In genomic region chr4:148069086-148070010, GRCh38 we compare ENCODE assay signal across 20 cellular contexts.
DNase-seq lines count a peak whose midpoint lies in the region; ATAC-seq, FAIRE-seq and TF ChIP-seq lines count a peak whose summit lies in the region.
"Had no signal": no experiment of that assay in that cellular context is flagged by ENCODE, and none has a peak within 500 bp of the region (broad histone marks: within the 10 kb centered on the region; RNA-seq: fewer than 3 reads in every experiment).

No MANE protein-coding gene starts in this region.

- no peak overlapping the region for H3K4me3 Mint-ChIP-seq in activated CD4-positive, alpha-beta memory T cell treated with anti-CD3 and anti-CD28 coated beads, Interleukin-2, amount 10 ng/mL, durations not matched to agents 7 days and 5 days
- no peak overlapping the region for H3K4me3 Mint-ChIP-seq in activated CD4-positive, alpha-beta memory T cell treated with anti-CD3 and anti-CD28 coated beads for 36 hours
- no peak overlapping the region for H3K4me3 Mint-ChIP-seq in stimulated activated naive CD8-positive, alpha-beta T cell treated with anti-CD3 and anti-CD28 coated beads, Interleukin-15, amount 100 ng/mL, for 72 hours

- no peaks in the 10 kb centered on the region for H3K79me2 ChIP-seq in HepG2 (ENCODE audit: insufficient read depth, low read length)

- no peak for TF ChIP-seq POLR2A in HepG2 (IDR thresholded peaks at IDR 0.05; ENCODE audit: insufficient read depth in 1 of 2, low read depth in 2 of 2, low read length in 2 of 2)
- TF ChIP-seq POLR2A in testis (IDR thresholded peaks at IDR 0.05): no peak
- TF ChIP-seq POLR2A in Peyer's patch (IDR thresholded peaks at IDR 0.05): no peak

- CTCF ChIA-PET in activated CD4-positive, alpha-beta memory T cell treated with anti-CD3 and anti-CD28 coated beads, Interleukin-2, amount 10 ng/mL, durations not matched to agents 7 days and 5 days (lab: Charles Lee): no interaction called here
- CTCF ChIA-PET in activated CD4-positive, alpha-beta memory T cell treated with anti-CD3 and anti-CD28 coated beads for 36 hours (lab: Charles Lee): no interaction called here
- CTCF ChIA-PET in HepG2 (lab: Yijun Ruan, JAX; ENCODE audit: low intra/inter-chr PET ratio, low total read pairs): no interaction called here

- 59% methylated on average over 8 of the region's 11 CpGs for WGBS in HepG2 (ENCODE audit: low lambda C conversion rate)
- WGBS in testis, 2 donors: 85 to 90% methylated on average over 11 of the region's 11 CpGs

- intact Hi-C loops in activated CD4-positive, alpha-beta memory T cell treated with anti-CD3 and anti-CD28 coated beads for 36 hours (cut with micrococcal nuclease): no loop called here
- intact Hi-C loops in Right ventricle myocardium superior (cut with DNase I) (no loop called here), HepG2 (cut with micrococcal nuclease; ENCODE audit: unreplicated experiment) (no loop called here), testis (cut with DNase I; ENCODE audit: low total_unique reads) (no loop called here)

- H3K9me3 ChIP-seq in HepG2 (ENCODE audit: low read length) (peaks cover 16% of the 10 kb centered on the region), testis (no peaks in the 10 kb centered on the region), Peyer's patch (peaks cover 0 to 2% (median 0%) of the 10 kb centered on the region in 4 donors)

- H3K27ac Mint-ChIP-seq in activated CD4-positive, alpha-beta memory T cell treated with anti-CD3 and anti-CD28 coated beads, Interleukin-2, amount 10 ng/mL, durations not matched to agents 7 days and 5 days: no peak overlapping the region
- no peak overlapping the region for H3K27ac Mint-ChIP-seq in activated CD4-positive, alpha-beta memory T cell treated with anti-CD3 and anti-CD28 coated beads for 36 hours
- H3K27ac Mint-ChIP-seq in stimulated activated naive CD8-positive, alpha-beta T cell treated with anti-CD3 and anti-CD28 coated beads, Interleukin-15, amount 100 ng/mL, for 72 hours: peak overlapping the region in 1 of 2 donors; percentile 85

- H3K4me3 ChIP-seq in HepG2 (replicated peaks in 1 of 3; ENCODE audit: insufficient read depth in 1 of 3, low read depth in 2 of 3, low read length in 3 of 3) (no peak overlapping the region), testis (no peak overlapping the region), Peyer's patch (no peak overlapping the region)
- H3K4me3 ChIP-seq: BLaER1 treated with 17β-estradiol and CSF1 and Interleukin-3, amounts not matched to agents 10 nM and 100 nM had no signal

- no peak for TF ChIP-seq RAD21 in HepG2 (CRISPR knock-in tag; IDR thresholded peaks at IDR 0.05)

- TF ChIP-seq EP300 in HepG2 (IDR thresholded peaks at IDR 0.05; ENCODE audit: low read depth in 2 of 2, low read length in 2 of 2) (no peak), HepG2 (CRISPR knock-in tag; IDR thresholded peaks at IDR 0.05; ENCODE audit: borderline replicate concordance) (no peak)

- H3K4me1 Mint-ChIP-seq in activated CD4-positive, alpha-beta memory T cell treated with anti-CD3 and anti-CD28 coated beads, Interleukin-2, amount 10 ng/mL, durations not matched to agents 7 days and 5 days: no peaks in the 10 kb centered on the region
- no peaks in the 10 kb centered on the region for H3K4me1 Mint-ChIP-seq in activated CD4-positive, alpha-beta memory T cell treated with anti-CD3 and anti-CD28 coated beads for 36 hours (ENCODE audit: low read depth)
- peaks cover 5% of the 10 kb centered on the region for H3K4me1 Mint-ChIP-seq in stimulated activated naive CD8-positive, alpha-beta T cell treated with anti-CD3 and anti-CD28 coated beads, Interleukin-15, amount 100 ng/mL, for 72 hours

- H3K27ac ChIP-seq in HepG2 (ENCODE audit: extremely low read length, insufficient read depth, low read length): no peak overlapping the region
- H3K27ac ChIP-seq in testis: no peak overlapping the region
- H3K27ac ChIP-seq in Peyer's patch: no peak overlapping the region
- H3K27ac ChIP-seq: BLaER1 treated with 17β-estradiol and CSF1 and Interleukin-3, amounts not matched to agents 10 nM and 100 nM; HL-60 had no signal

- in situ Hi-C loops in HepG2 (cut with HindIII; ENCODE audit: extremely low pct_ligation_motif_present, low pct_unique_long_range_greater_than_20kb): no loop called here

- POLR2A ChIA-PET in activated CD4-positive, alpha-beta memory T cell treated with anti-CD3 and anti-CD28 coated beads, Interleukin-2, amount 10 ng/mL, durations not matched to agents 7 days and 5 days (lab: Charles Lee): no interaction called here
- POLR2A ChIA-PET in activated CD4-positive, alpha-beta memory T cell treated with anti-CD3 and anti-CD28 coated beads for 36 hours (lab: Charles Lee): no interaction called here
- POLR2A ChIA-PET in HepG2 (lab: Yijun Ruan, JAX): no interaction called here

- no peaks in the 10 kb centered on the region for H3K27me3 Mint-ChIP-seq in activated CD4-positive, alpha-beta memory T cell treated with anti-CD3 and anti-CD28 coated beads, Interleukin-2, amount 10 ng/mL, durations not matched to agents 7 days and 5 days
- H3K27me3 Mint-ChIP-seq in activated CD4-positive, alpha-beta memory T cell treated with anti-CD3 and anti-CD28 coated beads for 36 hours: no peaks in the 10 kb centered on the region
- no peaks in the 10 kb centered on the region for H3K27me3 Mint-ChIP-seq in stimulated activated naive CD8-positive, alpha-beta T cell treated with anti-CD3 and anti-CD28 coated beads, Interleukin-15, amount 100 ng/mL, for 72 hours

- H4K20me1 ChIP-seq in HepG2 (ENCODE audit: insufficient read depth, low read length): no peaks in the 10 kb centered on the region

- peaks cover 45% of the 10 kb centered on the region for H3K36me3 Mint-ChIP-seq in activated CD4-positive, alpha-beta memory T cell treated with anti-CD3 and anti-CD28 coated beads, Interleukin-2, amount 10 ng/mL, durations not matched to agents 7 days and 5 days (ENCODE audit: low read depth)
- peaks cover 27% of the 10 kb centered on the region for H3K36me3 Mint-ChIP-seq in activated CD4-positive, alpha-beta memory T cell treated with anti-CD3 and anti-CD28 coated beads for 36 hours

- peak; percentile 8 for DNase-seq in activated CD4-positive, alpha-beta memory T cell treated with anti-CD3 and anti-CD28 coated beads, Interleukin-2, amount 10 ng/mL, durations not matched to agents 7 days and 5 days
- DNase-seq in activated CD4-positive, alpha-beta memory T cell treated with anti-CD3 and anti-CD28 coated beads for 36 hours: no peak
- no peak for DNase-seq in Right ventricle myocardium superior
- no peak for DNase-seq in HepG2 (ENCODE audit: low spot score)
- DNase-seq in testis: peak; percentile 26
- no peak for DNase-seq in Peyer's patch
- DNase-seq in stimulated activated naive CD8-positive, alpha-beta T cell treated with anti-CD3 and anti-CD28 coated beads, Interleukin-15, amount 100 ng/mL, for 72 hours: no peak
- DNase-seq: COR-L47, DMS153, KG1, NCI-H1105, NCI-H187, NCI-H446, NCI-H774, SHP77 had no signal

- no peak overlapping the region for H2AFZ ChIP-seq in HepG2 (ENCODE audit: low read length)

- H3K36me3 ChIP-seq in HepG2 (replicated peaks in 1 of 2; ENCODE audit: control insufficient read depth in 1 of 2, insufficient read depth in 2 of 2, low read length in 2 of 2) (no peaks in the 10 kb centered on the region), testis (ENCODE audit: low read depth, missing control alignments) (no peaks in the 10 kb centered on the region), Peyer's patch (peaks cover 0 to 9% (median 0%) of the 10 kb centered on the region in 3 donors)

- no TSS peak for BruUV-seq in HepG2 (replicated peaks; lab: Mats Ljungman, UMichigan)

- peaks cover 8% of the 10 kb centered on the region for H3K9me3 Mint-ChIP-seq in activated CD4-positive, alpha-beta memory T cell treated with anti-CD3 and anti-CD28 coated beads, Interleukin-2, amount 10 ng/mL, durations not matched to agents 7 days and 5 days
- H3K9me3 Mint-ChIP-seq in activated CD4-positive, alpha-beta memory T cell treated with anti-CD3 and anti-CD28 coated beads for 36 hours: peaks cover 20% of the 10 kb centered on the region
- peaks cover 6 to 21% of the 10 kb centered on the region in 2 donors for H3K9me3 Mint-ChIP-seq in stimulated activated naive CD8-positive, alpha-beta T cell treated with anti-CD3 and anti-CD28 coated beads, Interleukin-15, amount 100 ng/mL, for 72 hours

- no peak for FAIRE-seq in HepG2 (lab: Jason Lieb, UNC)
- FAIRE-seq: GM19239 had no signal

- TF ChIP-seq CTCF in HepG2 (CRISPR knock-in tag; IDR thresholded peaks at IDR 0.05) (no peak), testis (IDR thresholded peaks at IDR 0.05) (no peak), Peyer's patch (IDR thresholded peaks at IDR 0.05) (no peak)

- no peak overlapping the region for H3K4me2 ChIP-seq in HepG2 (ENCODE audit: low read depth, low read length)
- H3K4me2 ChIP-seq: BLaER1 treated with 17β-estradiol and CSF1 and Interleukin-3, amounts not matched to agents 10 nM and 100 nM had no signal

- H3K9ac ChIP-seq in HepG2 (ENCODE audit: insufficient read depth, low read depth, low read length): no peak overlapping the region
- H3K9ac ChIP-seq: BLaER1 treated with 17β-estradiol and CSF1 and Interleukin-3, amounts not matched to agents 10 nM and 100 nM had no signal

- ATAC-seq in Right ventricle myocardium superior (ENCODE audit: poor library complexity) (peak; percentile 13), HepG2 (no peak), GM19035 (IDR thresholded peaks at IDR 0.05; ENCODE audit: unreplicated experiment) (no peak)
- ATAC-seq in stimulated activated naive CD8-positive, alpha-beta T cell treated with anti-CD3 and anti-CD28 coated beads, Interleukin-15, amount 100 ng/mL, for 72 hours: no peak
- ATAC-seq: HCT116 had no signal

- H3K27me3 ChIP-seq in HepG2 (ENCODE audit: control insufficient read depth in 1 of 2, insufficient read depth in 2 of 2, low read length in 2 of 2): no peaks in the 10 kb centered on the region
- no peaks in the 10 kb centered on the region for H3K27me3 ChIP-seq in testis
- H3K27me3 ChIP-seq in Peyer's patch: no peaks in the 10 kb centered on the region
- H3K27me3 ChIP-seq: BLaER1 treated with 17β-estradiol and CSF1 and Interleukin-3, amounts not matched to agents 10 nM and 100 nM had no signal

- H3K4me1 ChIP-seq in HepG2 (ENCODE audit: insufficient read depth, low read length) (no peaks in the 10 kb centered on the region), testis (peaks cover 19% of the 10 kb centered on the region), Peyer's patch (no peaks in the 10 kb centered on the region)

TF ChIP-seq in HepG2, 621 proteins besides CTCF, POLR2A, EP300 and RAD21:
- 0 out of 2 replicates have a peak, but pooled peaks have one; percentile 7 for TF ChIP-seq CEBPB (IDR thresholded peaks at IDR 0.05; ENCODE audit: borderline replicate concordance, low read depth, low read length)
- TF ChIP-seq GLMP (CRISPR knock-in tag; IDR thresholded peaks at IDR 0.05; ENCODE audit: borderline replicate concordance): no peak
TF ChIP-seq in HepG2: peak in this region for 1.

Comparison
In these comparisons a context has a peak if more than half of its experiments do, and no peak if none do; other contexts are left out.
1. DNase-seq: peak in activated CD4-positive, alpha-beta memory T cell treated with anti-CD3 and anti-CD28 coated beads, Interleukin-2, amount 10 ng/mL, durations not matched to agents 7 days and 5 days (single experiment) and testis (single experiment); none in activated CD4-positive, alpha-beta memory T cell treated with anti-CD3 and anti-CD28 coated beads for 36 hours (single experiment), Right ventricle myocardium superior (single experiment), HepG2 (single experiment), Peyer's patch (0 of 3) and stimulated activated naive CD8-positive, alpha-beta T cell treated with anti-CD3 and anti-CD28 coated beads, Interleukin-15, amount 100 ng/mL, for 72 hours (0 of 2).